Comparison of ENCODE assay signal across 1 cellular context in genomic region chr3:71583569-71584215, GRCh38.
TF ChIP-seq lines count a peak whose summit lies in the region.

Gene FOXP1, minus strand, starts transcription at chr3:71583728. Its CDS starts 385,347 bp downstream, at chr3:71198381.

TF ChIP-seq in HepG2, 621 proteins besides CTCF, POLR2A, EP300 and RAD21 (continued from another document and continues in another):
- peak; percentile 27 for TF ChIP-seq ZNF687 (CRISPR knock-in tag; IDR thresholded peaks at IDR 0.05)
- TF ChIP-seq HDAC1 (CRISPR knock-in tag; IDR thresholded peaks at IDR 0.05): 0 out of 2 replicates have a peak, but pooled peaks have one; percentile 41
- no peak for TF ChIP-seq ZFP90 (CRISPR knock-in tag; IDR thresholded peaks at IDR 0.05; ENCODE audit: borderline replicate concordance)
- no peak for TF ChIP-seq ZBTB34 (CRISPR knock-in tag; IDR thresholded peaks at IDR 0.05)
- no peak for TF ChIP-seq FOXC1 (CRISPR knock-in tag; IDR thresholded peaks at IDR 0.05; ENCODE audit: borderline replicate concordance)
- 0 out of 2 replicates have a peak, but pooled peaks have one; percentile 8 for TF ChIP-seq MXD1 (CRISPR knock-in tag; IDR thresholded peaks at IDR 0.05)
- TF ChIP-seq TMF1 (CRISPR knock-in tag; IDR thresholded peaks at IDR 0.05; ENCODE audit: low read depth): no peak
- TF ChIP-seq RARG (CRISPR knock-in tag; IDR thresholded peaks at IDR 0.05; ENCODE audit: low read depth): no peak
- peak; percentile 13; the same call in 1 of the 2 replicates for TF ChIP-seq ZBTB7B (CRISPR knock-in tag; IDR thresholded peaks at IDR 0.05)
- TF ChIP-seq ZBTB8A (CRISPR knock-in tag; IDR thresholded peaks at IDR 0.05; ENCODE audit: borderline replicate concordance, low read depth): no peak
- TF ChIP-seq ZNF251 (CRISPR knock-in tag; IDR thresholded peaks at IDR 0.05): no peak
- TF ChIP-seq ZNF678 (CRISPR knock-in tag; IDR thresholded peaks at IDR 0.05): no peak
- TF ChIP-seq RNF2 (conservative IDR thresholded peaks at IDR 0.05; ENCODE audit: low read depth): no peak
- TF ChIP-seq JUND (CRISPR knock-in tag; IDR thresholded peaks at IDR 0.05): no peak
- no peak for TF ChIP-seq AGO1 (IDR thresholded peaks at IDR 0.05; ENCODE audit: low read depth, low read length, poor library complexity, severe bottlenecking)
- no peak for TF ChIP-seq KLF9 (CRISPR knock-in tag; IDR thresholded peaks at IDR 0.05; ENCODE audit: low read depth)
- no peak for TF ChIP-seq ZNF235 (CRISPR knock-in tag; IDR thresholded peaks at IDR 0.05; ENCODE audit: borderline replicate concordance)
- no peak for TF ChIP-seq ZNF747 (CRISPR knock-in tag; IDR thresholded peaks at IDR 0.05; ENCODE audit: borderline replicate concordance)
- no peak for TF ChIP-seq EHMT2 (IDR thresholded peaks at IDR 0.05; ENCODE audit: borderline replicate concordance, low read depth, low read length)
- TF ChIP-seq MLX (CRISPR knock-in tag; IDR thresholded peaks at IDR 0.05): no peak
- no peak for TF ChIP-seq ZNF549 (CRISPR knock-in tag; IDR thresholded peaks at IDR 0.05)
- no peak; the same call in 1 of the 2 replicates for TF ChIP-seq GFI1 (CRISPR knock-in tag; IDR thresholded peaks at IDR 0.05; ENCODE audit: borderline replicate concordance)
- TF ChIP-seq CCAR2 (optimal IDR thresholded peaks at IDR 0.05; ENCODE audit: low read depth, low read length): no peak
- TF ChIP-seq CBX1 (IDR thresholded peaks at IDR 0.05; ENCODE audit: low read depth): no peak
- TF ChIP-seq ZNF724P (CRISPR knock-in tag; IDR thresholded peaks at IDR 0.05; ENCODE audit: borderline replicate concordance): no peak
- peak; percentile 42; the same call in 1 of the 2 replicates for TF ChIP-seq MED1 (CRISPR knock-in tag; IDR thresholded peaks at IDR 0.05)
- TF ChIP-seq ZNF816 (CRISPR knock-in tag; IDR thresholded peaks at IDR 0.05; ENCODE audit: borderline replicate concordance): no peak
- TF ChIP-seq ARNTL (CRISPR knock-in tag; IDR thresholded peaks at IDR 0.05): no peak; the same call in 1 of the 2 replicates
- no peak for TF ChIP-seq AFF4 (CRISPR knock-in tag; IDR thresholded peaks at IDR 0.05)
- TF ChIP-seq RFXAP (CRISPR knock-in tag; IDR thresholded peaks at IDR 0.05; ENCODE audit: borderline replicate concordance): no peak
- TF ChIP-seq ZFAT (CRISPR knock-in tag; conservative IDR thresholded peaks at IDR 0.05): 0 out of 2 replicates have a peak, but pooled peaks have one; percentile 37
- TF ChIP-seq FOSL2 (CRISPR knock-in tag; IDR thresholded peaks at IDR 0.05): no peak
- no peak for TF ChIP-seq ZNF264 (CRISPR knock-in tag; IDR thresholded peaks at IDR 0.05)
- no peak for TF ChIP-seq ZNF569 (CRISPR knock-in tag; IDR thresholded peaks at IDR 0.05; ENCODE audit: borderline replicate concordance)
- TF ChIP-seq STAT6 (CRISPR knock-in tag; IDR thresholded peaks at IDR 0.05; ENCODE audit: borderline replicate concordance): no peak
- TF ChIP-seq ZNF317 (CRISPR knock-in tag; IDR thresholded peaks at IDR 0.05): no peak
- TF ChIP-seq ZNF275 (CRISPR knock-in tag; IDR thresholded peaks at IDR 0.05; ENCODE audit: borderline replicate concordance): no peak
- no peak for TF ChIP-seq ZFP82 (CRISPR knock-in tag; IDR thresholded peaks at IDR 0.05; ENCODE audit: borderline replicate concordance)
- TF ChIP-seq STAT5B (CRISPR knock-in tag; IDR thresholded peaks at IDR 0.05): no peak
- no peak for TF ChIP-seq RXRA (CRISPR knock-in tag; IDR thresholded peaks at IDR 0.05)
- 0 out of 2 replicates have a peak, but pooled peaks have one; percentile 36 for TF ChIP-seq FOXJ3 (CRISPR knock-in tag; IDR thresholded peaks at IDR 0.05; ENCODE audit: borderline replicate concordance)
- no peak for TF ChIP-seq ZNF441 (CRISPR knock-in tag; IDR thresholded peaks at IDR 0.05; ENCODE audit: borderline replicate concordance)
- no peak for TF ChIP-seq ZNF468 (CRISPR knock-in tag; IDR thresholded peaks at IDR 0.05)
- TF ChIP-seq ZSCAN9 (CRISPR knock-in tag; IDR thresholded peaks at IDR 0.05; ENCODE audit: borderline replicate concordance): no peak
- TF ChIP-seq KLF6 (CRISPR knock-in tag; IDR thresholded peaks at IDR 0.05): 0 out of 2 replicates have a peak, but pooled peaks have one; percentile 57
- no peak for TF ChIP-seq ZFP36L1 (CRISPR knock-in tag; IDR thresholded peaks at IDR 0.05)
- TF ChIP-seq IRX3 (CRISPR knock-in tag; IDR thresholded peaks at IDR 0.05; ENCODE audit: borderline replicate concordance, low read depth): 0 out of 2 replicates have a peak, but pooled peaks have one; percentile 22
- TF ChIP-seq SAFB2 (CRISPR knock-in tag; IDR thresholded peaks at IDR 0.05; ENCODE audit: borderline replicate concordance, low read depth): no peak; the same call in 1 of the 2 replicates
- TF ChIP-seq RBM39 (IDR thresholded peaks at IDR 0.05; ENCODE audit: low read depth, low read length, poor library complexity, severe bottlenecking): peak; percentile 22
- no peak for TF ChIP-seq CBX5 (CRISPR knock-in tag; IDR thresholded peaks at IDR 0.05; ENCODE audit: borderline replicate concordance)
- TF ChIP-seq IKZF1 (IDR thresholded peaks at IDR 0.05): no peak
- TF ChIP-seq ZNF772 (CRISPR knock-in tag; IDR thresholded peaks at IDR 0.05): peak; percentile 15; the same call in 1 of the 2 replicates
- TF ChIP-seq ZNF546 (CRISPR knock-in tag; conservative IDR thresholded peaks at IDR 0.05): no peak
- TF ChIP-seq ZNF589 (CRISPR knock-in tag; conservative IDR thresholded peaks at IDR 0.05): no peak
- TF ChIP-seq ZNF12 (CRISPR knock-in tag; IDR thresholded peaks at IDR 0.05): no peak
- peak; percentile 34; the same call in 1 of the 2 replicates for TF ChIP-seq MXD3 (CRISPR knock-in tag; IDR thresholded peaks at IDR 0.05)
- TF ChIP-seq PAWR (CRISPR knock-in tag; IDR thresholded peaks at IDR 0.05; ENCODE audit: borderline replicate concordance): no peak
